1 cellular context compared by ENCODE assay signal in genomic region chr12:388547-389137, GRCh38.
TF ChIP-seq lines count a peak whose summit lies in the region.

No MANE protein-coding gene starts in this region.

TF ChIP-seq in K562, 482 proteins besides CTCF, POLR2A, EP300 and RAD21 (continued from another document):
- TF ChIP-seq HMBOX1 (IDR thresholded peaks at IDR 0.05) (peak; percentile 20; the same call in 1 of the 2 replicates), ZFX (CRISPR knock-in tag; IDR thresholded peaks at IDR 0.05) (peak; percentile 52; the same call in 1 of the 2 replicates), PCBP2 (IDR thresholded peaks at IDR 0.05; ENCODE audit: low read depth, low read length, poor library complexity, severe bottlenecking) (no peak), MNT (conservative IDR thresholded peaks at IDR 0.05) (no peak), CREBBP (IDR thresholded peaks at IDR 0.05; ENCODE audit: low read depth, low read length) (no peak), CHCHD3 (CRISPR knock-in tag; IDR thresholded peaks at IDR 0.05) (no peak), ZNF175 (CRISPR knock-in tag; IDR thresholded peaks at IDR 0.05; ENCODE audit: low read depth) (no peak), ZNF717 (CRISPR knock-in tag; IDR thresholded peaks at IDR 0.05) (no peak), ZNF217 (CRISPR knock-in tag; IDR thresholded peaks at IDR 0.05) (no peak), ELF2 (CRISPR knock-in tag; IDR thresholded peaks at IDR 0.05) (no peak), YY1 (IDR thresholded peaks at IDR 0.05; ENCODE audit: borderline replicate concordance in 1 of 3, control insufficient read depth in 1 of 3, extremely low read depth in 1 of 3, insufficient read depth in 3 of 3, insufficient read length in 1 of 3, insufficient replicate concordance in 2 of 3, low read depth in 1 of 3, low read length in 2 of 3) (peak in 2 of 3 experiments; percentile 71 to 75), MAFG (tag; conservative IDR thresholded peaks at IDR 0.05) (no peak), TCF3 (CRISPR knock-in tag; IDR thresholded peaks at IDR 0.05) (no peak), ZNF449 (CRISPR knock-in tag; IDR thresholded peaks at IDR 0.05) (no peak), ZBTB49 (CRISPR knock-in tag; IDR thresholded peaks at IDR 0.05; ENCODE audit: borderline replicate concordance) (no peak), CBFB (CRISPR knock-in tag; IDR thresholded peaks at IDR 0.05) (no peak), ZNF280B (CRISPR knock-in tag; IDR thresholded peaks at IDR 0.05) (no peak), GABPA (tag; conservative IDR thresholded peaks at IDR 0.05; ENCODE audit: low read depth) (no peak), NONO (IDR thresholded peaks at IDR 0.05; ENCODE audit: low read depth in 2 of 2, low read length in 1 of 2) (no peak), HDAC1 (IDR thresholded peaks at IDR 0.05) (no peak), HNRNPK (IDR thresholded peaks at IDR 0.05; ENCODE audit: low read depth, low read length, poor library complexity, severe bottlenecking) (no peak)
TF ChIP-seq in K562: peak in this region for 8.
